Comparison of ENCODE assay signal across 1 cellular context in the genomic region with DNA sequence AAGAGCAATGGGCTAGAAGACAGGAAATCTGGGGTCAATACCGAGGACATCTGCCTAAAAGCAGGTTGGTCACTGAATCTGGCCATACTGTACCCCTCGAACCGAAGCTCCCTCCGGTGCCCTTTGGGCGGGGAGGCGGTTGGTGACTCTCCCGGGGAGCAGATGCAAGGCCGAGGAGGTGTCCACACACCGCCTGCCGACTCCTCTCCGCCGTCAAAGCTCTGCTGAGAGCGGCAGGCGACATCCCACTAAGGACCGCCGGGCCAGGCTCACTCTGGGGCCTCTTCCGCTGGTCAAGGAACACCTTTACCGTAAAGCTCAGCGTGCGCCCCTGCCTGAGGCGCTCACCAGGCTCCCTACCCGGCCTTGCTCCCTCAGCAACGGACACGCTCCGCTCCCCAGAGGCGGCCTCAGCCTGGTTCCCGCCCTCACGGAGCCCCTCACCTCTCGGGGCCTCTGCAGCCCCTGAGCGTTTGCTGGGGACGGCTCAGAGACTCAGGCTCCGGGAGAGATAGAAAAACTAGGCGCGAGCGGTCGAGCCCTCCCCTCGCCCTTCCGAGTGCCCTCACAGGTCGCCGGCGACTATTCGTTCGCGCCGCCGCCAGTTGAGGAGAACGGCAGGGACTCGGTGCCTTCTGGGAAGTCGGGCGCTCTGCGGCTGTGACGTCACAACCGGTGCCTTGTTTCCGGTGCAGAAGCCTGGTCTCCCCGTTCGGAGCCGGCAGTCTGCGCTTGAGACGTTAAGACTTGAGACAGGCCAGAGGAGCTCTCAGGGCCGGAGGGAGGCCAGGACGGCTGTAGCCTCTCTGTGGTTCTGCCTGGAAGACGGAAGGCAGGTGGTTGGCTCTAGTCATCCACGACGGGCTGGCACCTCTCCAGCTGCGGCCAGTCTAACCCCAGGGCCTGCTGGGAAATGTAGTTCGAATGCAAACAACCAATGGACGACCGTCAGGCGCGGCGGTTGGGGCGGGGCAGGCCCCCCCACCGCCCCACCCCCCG.
A peak's percentile ranks its signal among the peaks of the same experiment; 100 is the strongest.
TF ChIP-seq lines count a peak whose summit lies in the region.

A gene with protein sequence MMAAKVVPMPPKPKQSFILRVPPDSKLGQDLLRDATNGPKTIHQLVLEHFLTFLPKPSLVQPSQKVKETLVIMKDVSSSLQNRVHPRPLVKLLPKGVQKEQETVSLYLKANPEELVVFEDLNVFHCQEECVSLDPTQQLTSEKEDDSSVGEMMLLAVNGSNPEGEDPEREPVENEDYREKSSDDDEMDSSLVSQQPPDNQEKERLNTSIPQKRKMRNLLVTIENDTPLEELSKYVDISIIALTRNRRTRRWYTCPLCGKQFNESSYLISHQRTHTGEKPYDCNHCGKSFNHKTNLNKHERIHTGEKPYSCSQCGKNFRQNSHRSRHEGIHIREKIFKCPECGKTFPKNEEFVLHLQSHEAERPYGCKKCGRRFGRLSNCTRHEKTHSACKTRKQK (minus strand): TSS at position 616 of the 999 bp plus-strand sequence. CDS start 1,403 bp downstream, outside the sequence.

TF ChIP-seq in HepG2, 621 proteins besides CTCF, POLR2A, EP300 and RAD21 (continued from another document and continues in another):
- TF ChIP-seq FOXA3 (CRISPR knock-in tag; IDR thresholded peaks at IDR 0.05) (0 out of 2 replicates have a peak, but pooled peaks have one; percentile 13), IKZF4 (CRISPR knock-in tag; IDR thresholded peaks at IDR 0.05; ENCODE audit: borderline replicate concordance, low read depth, not compliant biosample characterization) (peak; percentile 52), KDM1A (CRISPR knock-in tag; IDR thresholded peaks at IDR 0.05) (no peak), SOX5 (CRISPR knock-in tag; IDR thresholded peaks at IDR 0.05; ENCODE audit: borderline replicate concordance) (no peak), NR2C2 (CRISPR knock-in tag; IDR thresholded peaks at IDR 0.05; ENCODE audit: borderline replicate concordance) (peak; percentile 88), YEATS4 (CRISPR knock-in tag; IDR thresholded peaks at IDR 0.05; ENCODE audit: borderline replicate concordance) (peak; percentile 65; the same call in 1 of the 2 replicates), ZMAT3 (CRISPR knock-in tag; conservative IDR thresholded peaks at IDR 0.05) (peak; percentile 91), ZZZ3 (CRISPR knock-in tag; IDR thresholded peaks at IDR 0.05; ENCODE audit: borderline replicate concordance) (peak; percentile 56), ZSCAN20 (CRISPR knock-in tag; IDR thresholded peaks at IDR 0.05; ENCODE audit: borderline replicate concordance) (peak; percentile 74; the same call in 1 of the 2 replicates), RCOR2 (CRISPR knock-in tag; IDR thresholded peaks at IDR 0.05) (0 out of 2 replicates have a peak, but pooled peaks have one; percentile 31), MLX (CRISPR knock-in tag; IDR thresholded peaks at IDR 0.05) (no peak), TBX3 (IDR thresholded peaks at IDR 0.05; ENCODE audit: borderline replicate concordance) (no peak), NKX3-1 (CRISPR knock-in tag; IDR thresholded peaks at IDR 0.05) (0 out of 2 replicates have a peak, but pooled peaks have one; percentile 42), ZBTB40 (IDR thresholded peaks at IDR 0.05) (peak; percentile 48), ZBTB40 (CRISPR knock-in tag; IDR thresholded peaks at IDR 0.05) (peak; percentile 41), RELA (CRISPR knock-in tag; IDR thresholded peaks at IDR 0.05) (no peak), SP2 (CRISPR knock-in tag; IDR thresholded peaks at IDR 0.05) (peak; percentile 79), HNF4G (IDR thresholded peaks at IDR 0.05; ENCODE audit: borderline replicate concordance, low read depth, low read length) (no peak), HNF4G (CRISPR knock-in tag; IDR thresholded peaks at IDR 0.05; ENCODE audit: borderline replicate concordance, low read depth) (0 out of 2 replicates have a peak, but pooled peaks have one; percentile 49), ARID5B (CRISPR knock-in tag; IDR thresholded peaks at IDR 0.05) (peak; percentile 16; the same call in 1 of the 2 replicates), ATF2 (CRISPR knock-in tag; IDR thresholded peaks at IDR 0.05) (peak; percentile 76), MEIS2 (CRISPR knock-in tag; IDR thresholded peaks at IDR 0.05) (peak; percentile 63; the same call in 1 of the 2 replicates)
- TF ChIP-seq, protein P1, sequence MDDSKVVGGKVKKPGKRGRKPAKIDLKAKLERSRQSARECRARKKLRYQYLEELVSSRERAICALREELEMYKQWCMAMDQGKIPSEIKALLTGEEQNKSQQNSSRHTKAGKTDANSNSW (CRISPR knock-in tag; IDR thresholded peaks at IDR 0.05; ENCODE audit: borderline replicate concordance) = 0 out of 2 replicates have a peak, but pooled peaks have one; percentile 55
- TF ChIP-seq, protein P2, sequence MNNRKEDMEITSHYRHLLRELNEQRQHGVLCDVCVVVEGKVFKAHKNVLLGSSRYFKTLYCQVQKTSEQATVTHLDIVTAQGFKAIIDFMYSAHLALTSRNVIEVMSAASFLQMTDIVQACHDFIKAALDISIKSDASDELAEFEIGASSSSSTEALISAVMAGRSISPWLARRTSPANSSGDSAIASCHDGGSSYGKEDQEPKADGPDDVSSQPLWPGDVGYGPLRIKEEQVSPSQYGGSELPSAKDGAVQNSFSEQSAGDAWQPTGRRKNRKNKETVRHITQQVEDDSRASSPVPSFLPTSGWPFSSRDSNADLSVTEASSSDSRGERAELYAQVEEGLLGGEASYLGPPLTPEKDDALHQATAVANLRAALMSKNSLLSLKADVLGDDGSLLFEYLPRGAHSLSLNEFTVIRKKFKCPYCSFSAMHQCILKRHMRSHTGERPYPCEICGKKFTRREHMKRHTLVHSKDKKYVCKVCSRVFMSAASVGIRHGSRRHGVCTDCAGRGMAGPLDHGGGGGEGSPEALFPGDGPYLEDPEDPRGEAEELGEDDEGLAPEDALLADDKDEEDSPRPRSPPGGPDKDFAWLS (CRISPR knock-in tag; IDR thresholded peaks at IDR 0.05; ENCODE audit: borderline replicate concordance) = no peak
- TF ChIP-seq, protein P3, sequence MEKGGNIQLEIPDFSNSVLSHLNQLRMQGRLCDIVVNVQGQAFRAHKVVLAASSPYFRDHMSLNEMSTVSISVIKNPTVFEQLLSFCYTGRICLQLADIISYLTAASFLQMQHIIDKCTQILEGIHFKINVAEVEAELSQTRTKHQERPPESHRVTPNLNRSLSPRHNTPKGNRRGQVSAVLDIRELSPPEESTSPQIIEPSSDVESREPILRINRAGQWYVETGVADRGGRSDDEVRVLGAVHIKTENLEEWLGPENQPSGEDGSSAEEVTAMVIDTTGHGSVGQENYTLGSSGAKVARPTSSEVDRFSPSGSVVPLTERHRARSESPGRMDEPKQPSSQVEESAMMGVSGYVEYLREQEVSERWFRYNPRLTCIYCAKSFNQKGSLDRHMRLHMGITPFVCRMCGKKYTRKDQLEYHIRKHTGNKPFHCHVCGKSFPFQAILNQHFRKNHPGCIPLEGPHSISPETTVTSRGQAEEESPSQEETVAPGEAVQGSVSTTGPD (CRISPR knock-in tag; IDR thresholded peaks at IDR 0.05) = no peak
- TF ChIP-seq, protein P4, sequence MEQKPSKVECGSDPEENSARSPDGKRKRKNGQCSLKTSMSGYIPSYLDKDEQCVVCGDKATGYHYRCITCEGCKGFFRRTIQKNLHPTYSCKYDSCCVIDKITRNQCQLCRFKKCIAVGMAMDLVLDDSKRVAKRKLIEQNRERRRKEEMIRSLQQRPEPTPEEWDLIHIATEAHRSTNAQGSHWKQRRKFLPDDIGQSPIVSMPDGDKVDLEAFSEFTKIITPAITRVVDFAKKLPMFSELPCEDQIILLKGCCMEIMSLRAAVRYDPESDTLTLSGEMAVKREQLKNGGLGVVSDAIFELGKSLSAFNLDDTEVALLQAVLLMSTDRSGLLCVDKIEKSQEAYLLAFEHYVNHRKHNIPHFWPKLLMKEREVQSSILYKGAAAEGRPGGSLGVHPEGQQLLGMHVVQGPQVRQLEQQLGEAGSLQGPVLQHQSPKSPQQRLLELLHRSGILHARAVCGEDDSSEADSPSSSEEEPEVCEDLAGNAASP (CRISPR knock-in tag; IDR thresholded peaks at IDR 0.05; ENCODE audit: borderline replicate concordance) = peak; percentile 41; the same call in 1 of the 2 replicates
